Comparison of ENCODE assay signal across 33 cellular contexts in genomic region chr7:71864130-71864529, GRCh38.
"Had no signal": no experiment of that assay in that cellular context is flagged by ENCODE, and none has a peak within 500 bp of the region (broad histone marks: within the 10 kb centered on the region; RNA-seq: fewer than 3 reads in every experiment).

No MANE protein-coding gene starts in this region.

- H3K36me3 ChIP-seq: WERI-Rb-1 had no signal

- H3K27ac ChIP-seq: VCaP, WERI-Rb-1 had no signal

- ATAC-seq: activated CD4-positive, alpha-beta T cell treated with anti-CD3 and anti-CD28 coated beads for 36 hours; activated CD4-positive, CD25-positive, alpha-beta regulatory T cell treated with anti-CD3 and anti-CD28 coated beads, Interleukin-2, amount 50 U/mL, for 24 hours; activated CD8-positive, alpha-beta memory T cell treated with anti-CD3 and anti-CD28 coated beads, Interleukin-2, amount 10 ng/mL, durations not matched to agents 7 days and 5 days; activated CD8-positive, alpha-beta T cell treated with anti-CD3 and anti-CD28 coated beads for 36 hours; activated CD8-positive, alpha-beta T cell treated with anti-CD3 and anti-CD28 coated beads, Interleukin-2, amount 10 ng/mL, durations not matched to agents 7 days and 5 days; T-helper 17 cell; WTC11 had no signal

- DNase-seq: activated B cell treated with CpG ODN at 0.5 μM for 24 hours; activated CD4-positive, alpha-beta memory T cell treated with anti-CD3 and anti-CD28 coated beads for 36 hours; activated CD4-positive, alpha-beta memory T cell treated with anti-CD3 and anti-CD28 coated beads, Interleukin-2, amount 10 ng/mL, durations not matched to agents 7 days and 5 days; activated CD4-positive, alpha-beta T cell treated with anti-CD3 and anti-CD28 coated beads for 1 hour; activated CD4-positive, alpha-beta T cell treated with anti-CD3 and anti-CD28 coated beads for 36 hours; activated CD4-positive, alpha-beta T cell treated with anti-CD3 and anti-CD28 coated beads for 4 hours; activated CD4-positive, alpha-beta T cell treated with anti-CD3 and anti-CD28 coated beads for 48 hours; activated CD4-positive, alpha-beta T cell treated with anti-CD3 and anti-CD28 coated beads, Interleukin-2, amount 10 ng/mL, durations not matched to agents 24 days and 14 days; activated CD4-positive, alpha-beta T cell treated with anti-CD3 and anti-CD28 coated beads, Interleukin-2, amount 10 ng/mL, durations not matched to agents 7 days and 5 days; activated CD4-positive, alpha-beta T cell treated with anti-CD3 and anti-CD28 coated beads, Interleukin-2, amount 50 U/mL, for 1 hour; activated CD4-positive, alpha-beta T cell treated with anti-CD3 and anti-CD28 coated beads, Interleukin-2, amount 50 U/mL, for 4 hours; activated CD4-positive, alpha-beta T cell treated with anti-CD3 and anti-CD28 coated beads, Interleukin-2, amount 50 U/mL, for 48 hours; activated CD4-positive, CD25-positive, alpha-beta regulatory T cell; activated CD4-positive, CD25-positive, alpha-beta regulatory T cell treated with anti-CD3 and anti-CD28 coated beads, Interleukin-2, amount 50 U/mL, for 72 hours; activated CD8-positive, alpha-beta memory T cell treated with anti-CD3 and anti-CD28 coated beads for 24 hours; activated CD8-positive, alpha-beta memory T cell treated with anti-CD3 and anti-CD28 coated beads, Interleukin-2, amount 10 ng/mL, durations not matched to agents 7 days and 5 days; activated CD8-positive, alpha-beta memory T cell treated with anti-CD3 and anti-CD28 coated beads, Interleukin-2, amount 50 U/mL, for 4 hours; activated CD8-positive, alpha-beta memory T cell treated with anti-CD3 and anti-CD28 coated beads, Interleukin-2, amount 50 U/mL, for 48 hours; activated CD8-positive, alpha-beta T cell treated with anti-CD3 and anti-CD28 coated beads for 36 hours; activated CD8-positive, alpha-beta T cell treated with anti-CD3 and anti-CD28 coated beads, Interleukin-2, amount 10 ng/mL, durations not matched to agents 7 days and 5 days; activated T-cell treated with anti-CD3 and anti-CD28 coated beads for 4 hours; activated T-cell treated with anti-CD3 and anti-CD28 coated beads, Interleukin-2, amount 50 U/mL, for 1 hour; activated T-cell treated with anti-CD3 and anti-CD28 coated beads, Interleukin-2, amount 50 U/mL, for 24 hours; T-helper 1 cell; T-helper 17 cell; T-helper 2 cell; T-helper 9 cell; T1000; WERI-Rb-1 had no signal

- FAIRE-seq: TTC549 had no signal
